In genomic region chr7:99076615-99077014, GRCh38 we compare ENCODE assay signal across 15 cellular contexts.
DNase-seq lines count a peak whose midpoint lies in the region; ATAC-seq and TF ChIP-seq lines count a peak whose summit lies in the region.
"Had no signal": no experiment of that assay in that cellular context is flagged by ENCODE, and none has a peak within 500 bp of the region (broad histone marks: within the 10 kb centered on the region; RNA-seq: fewer than 3 reads in every experiment).

No MANE protein-coding gene starts in this region.

- H3K4me2 ChIP-seq in Karpas-422 (ENCODE audit: low read depth, low read length, poor library complexity, severe bottlenecking), result no peak overlapping the region
- H3K4me2 ChIP-seq: A549 had no signal

- peak overlapping the region; percentile 38 for H3K27ac Mint-ChIP-seq in endothelial cell (ENCODE audit: unreplicated experiment)
- H3K27ac Mint-ChIP-seq in activated T-helper 17 cell treated with anti-CD3 and anti-CD28 coated beads, Interleukin-2, amount 50 U/mL, for 72 hours, result no peak overlapping the region
- H3K27ac Mint-ChIP-seq: H9 had no signal

- no peaks in the 10 kb centered on the region for H3K9me2 ChIP-seq in Karpas-422 (replicated peaks; ENCODE audit: insufficient read depth, low read length)

- H3K36me3 Mint-ChIP-seq in endothelial cell (ENCODE audit: low read depth, unreplicated experiment), result peaks cover 5% of the 10 kb centered on the region
- H3K36me3 Mint-ChIP-seq in activated T-helper 17 cell treated with anti-CD3 and anti-CD28 coated beads, Interleukin-2, amount 50 U/mL, for 72 hours (ENCODE audit: low read depth), result no peaks in the 10 kb centered on the region

- POLR2A ChIA-PET in HEK293 (lab: Yijun Ruan, JAX), result no interaction called here

- H3K27me3 ChIP-seq in Karpas-422 (ENCODE audit: low read length), result no peaks in the 10 kb centered on the region
- H3K27me3 ChIP-seq: BE2C had no signal

- peaks cover 95% of the 10 kb centered on the region for H3K79me2 ChIP-seq in Karpas-422 (ENCODE audit: low read length)

- H3K4me1 ChIP-seq in HEK293 (ENCODE audit: control insufficient read depth, insufficient read depth, low read length), result no peaks in the 10 kb centered on the region; the same call in 1 of the 2 replicates
- H3K4me1 ChIP-seq in Karpas-422 (ENCODE audit: low read length), result peaks cover 59% of the 10 kb centered on the region
- H3K4me1 ChIP-seq: BE2C, Caco-2 had no signal

- no peak overlapping the region for H2AFZ ChIP-seq in Karpas-422 (ENCODE audit: low read length)
- H2AFZ ChIP-seq: GM23248 had no signal

- TF ChIP-seq CTCF in HEK293 (tag by site-specific recombination; IDR thresholded peaks at IDR 0.05), result no peak
- no peak for TF ChIP-seq CTCF in endothelial cell (IDR thresholded peaks at IDR 0.05; ENCODE audit: unreplicated experiment)

- no peak for ATAC-seq in activated T-helper 17 cell treated with anti-CD3 and anti-CD28 coated beads, Interleukin-2, amount 50 U/mL, for 72 hours (replicated peaks)
- ATAC-seq: A549 had no signal

- H3K4me3 ChIP-seq in HEK293 (ENCODE audit: low read depth, low read length) (no peak overlapping the region), Karpas-422 (ENCODE audit: low read length) (no peak overlapping the region)
- H3K4me3 ChIP-seq: A549, GM23248 had no signal

- no peaks in the 10 kb centered on the region for H3K9me3 ChIP-seq in HEK293 (ENCODE audit: control insufficient read depth, insufficient read depth, low read depth, low read length)
- no peaks in the 10 kb centered on the region for H3K9me3 ChIP-seq in Karpas-422 (ENCODE audit: low read length)
- H3K9me3 ChIP-seq: A549, BE2C, Caco-2 had no signal

- no peak overlapping the region for H3K4me3 Mint-ChIP-seq in endothelial cell (ENCODE audit: unreplicated experiment)
- H3K4me3 Mint-ChIP-seq in activated T-helper 17 cell treated with anti-CD3 and anti-CD28 coated beads, Interleukin-2, amount 50 U/mL, for 72 hours, result no peak overlapping the region
- H3K4me3 Mint-ChIP-seq: CD8-positive, alpha-beta memory T cell; H9 had no signal

- H4K20me1 ChIP-seq in Karpas-422 (ENCODE audit: insufficient read depth, low read depth, low read length), result no peaks in the 10 kb centered on the region

- H3K36me3 ChIP-seq in HEK293 (ENCODE audit: control insufficient read depth in 2 of 2, insufficient read depth in 1 of 2, low read length in 2 of 2), result no peaks in the 10 kb centered on the region; a peak in 1 of 3 replicates
- 0 out of 2 replicates have a peak, but pooled peaks cover 5% of the 10 kb centered on the region for H3K36me3 ChIP-seq in Karpas-422 (ENCODE audit: insufficient read depth, low read length)
- H3K36me3 ChIP-seq: BE2C had no signal

- no peaks in the 10 kb centered on the region for H3K9me3 Mint-ChIP-seq in endothelial cell (ENCODE audit: unreplicated experiment)
- H3K9me3 Mint-ChIP-seq in activated T-helper 17 cell treated with anti-CD3 and anti-CD28 coated beads, Interleukin-2, amount 50 U/mL, for 72 hours, result no peaks in the 10 kb centered on the region
- H3K9me3 Mint-ChIP-seq: H9 had no signal

- no peak overlapping the region for H3K9ac ChIP-seq in Karpas-422 (ENCODE audit: low read length)
- H3K9ac ChIP-seq: GM23248 had no signal

- no peak overlapping the region for H3K27ac ChIP-seq in HEK293 (ENCODE audit: extremely low read depth, low read depth, low read length)
- H3K27ac ChIP-seq in Karpas-422 (ENCODE audit: low read length), result peak overlapping the region; percentile 26; the same call in 1 of the 2 replicates
- H3K27ac ChIP-seq: A549, GM23248, HL-60 had no signal

- no peak for DNase-seq in Karpas-422
- DNase-seq in endothelial cell (ENCODE audit: low spot score), result no peak
- no peak for DNase-seq in Kasumi-1 (lab: John Stamatoyannopoulos, UW)
- DNase-seq in mucosa of gallbladder (ENCODE audit: low spot score), result no peak
- DNase-seq: BE2C; Caco-2; CD8-positive, alpha-beta memory T cell; DND-41; GDM1; GM23248; H9 had no signal

- H3K27me3 Mint-ChIP-seq in endothelial cell (ENCODE audit: unreplicated experiment), result no peaks in the 10 kb centered on the region
- no peaks in the 10 kb centered on the region for H3K27me3 Mint-ChIP-seq in activated T-helper 17 cell treated with anti-CD3 and anti-CD28 coated beads, Interleukin-2, amount 50 U/mL, for 72 hours
- H3K27me3 Mint-ChIP-seq: CD8-positive, alpha-beta memory T cell had no signal

- peaks cover 18% of the 10 kb centered on the region for H3K4me1 Mint-ChIP-seq in endothelial cell (ENCODE audit: unreplicated experiment)
- H3K4me1 Mint-ChIP-seq in activated T-helper 17 cell treated with anti-CD3 and anti-CD28 coated beads, Interleukin-2, amount 50 U/mL, for 72 hours, result peaks cover 13% of the 10 kb centered on the region

- CTCF ChIA-PET in HEK293 (lab: Yijun Ruan, JAX), result no interaction called here

TF ChIP-seq in HEK293, 187 proteins besides CTCF, POLR2A, EP300 and RAD21:
- TF ChIP-seq ZSCAN4 (tag by site-specific recombination; IDR thresholded peaks at IDR 0.05) (peak; percentile 79), SP7 (tag by site-specific recombination; IDR thresholded peaks at IDR 0.05) (no peak)
